8 cellular contexts compared by ENCODE assay signal in the genomic region with DNA sequence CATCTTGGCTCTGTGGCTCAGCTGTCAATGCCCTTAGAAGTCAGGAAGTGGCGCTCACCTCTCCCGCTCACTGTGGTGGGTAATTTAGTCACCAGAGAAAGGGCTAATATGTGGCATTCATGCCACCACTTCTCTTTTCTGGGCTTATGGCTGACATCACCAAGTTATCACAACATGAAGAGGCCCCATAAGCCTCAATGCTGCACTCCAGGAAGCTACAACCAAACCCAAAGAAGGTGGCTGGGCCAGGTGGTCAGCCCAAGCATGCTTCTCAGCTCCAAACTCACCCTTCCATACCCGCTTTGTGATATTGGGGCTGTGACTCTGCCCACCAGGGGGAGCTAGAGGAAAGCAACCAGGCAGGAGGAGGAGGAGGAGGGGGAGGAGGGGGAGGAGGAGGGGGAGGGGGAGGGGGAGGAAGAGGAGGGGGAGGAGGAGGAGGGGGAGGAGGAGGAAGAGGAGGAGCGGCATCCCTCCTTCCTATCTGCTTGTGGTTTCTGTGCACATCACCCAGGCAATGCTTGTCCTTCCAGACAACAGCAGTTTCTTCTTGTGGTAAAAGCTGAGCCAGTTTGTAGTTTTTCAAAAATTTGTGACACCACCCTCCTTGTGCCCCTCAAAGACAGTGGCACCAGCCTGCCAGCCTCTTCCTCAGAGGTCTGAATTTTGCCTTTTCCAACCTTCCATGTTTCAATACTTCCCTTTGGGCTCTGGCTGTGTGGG. TPM values are rescaled to one million over a fixed set of nuclear protein-coding genes. Genes with fewer than 3 reads are reported as not detected.
DNase-seq lines count a peak whose midpoint lies in the region; ATAC-seq, FAIRE-seq and TF ChIP-seq lines count a peak whose summit lies in the region.

No MANE protein-coding gene starts in this region.

- peaks cover 15% of the 10 kb centered on the region for H3K27me3 Mint-ChIP-seq in astrocyte (ENCODE audit: low read depth, unreplicated experiment)

- no peaks in the 10 kb centered on the region for H4K20me1 ChIP-seq in astrocyte (ENCODE audit: insufficient read depth, low read length)

- no peak overlapping the region for H3K4me3 ChIP-seq in astrocyte (ENCODE audit: insufficient read depth, low read depth, low read length)
- no peak overlapping the region for H3K4me3 ChIP-seq in iPS-20b (ENCODE audit: low read length)

- peak; percentile 68 for ATAC-seq in GM18909 (IDR thresholded peaks at IDR 0.05; ENCODE audit: poor library complexity, unreplicated experiment)
- ATAC-seq in GM19324 (IDR thresholded peaks at IDR 0.05; ENCODE audit: low FRiP score, unreplicated experiment) = no peak

- peak; percentile 24 for TF ChIP-seq CTCF in astrocyte (IDR thresholded peaks at IDR 0.05; ENCODE audit: insufficient read depth, low read depth, low read length)

- peaks cover 3% of the 10 kb centered on the region for H3K4me1 Mint-ChIP-seq in astrocyte (ENCODE audit: low read depth, unreplicated experiment)

- H3K79me2 ChIP-seq in astrocyte (ENCODE audit: insufficient read depth, low read length) = no peaks in the 10 kb centered on the region

- H3K4me3 Mint-ChIP-seq in astrocyte (ENCODE audit: unreplicated experiment) = no peak overlapping the region

- peak overlapping the region; percentile 16 for H3K27ac ChIP-seq in KOPT-K1 (ENCODE audit: low read depth, low read length, poor library complexity, severe bottlenecking)
- no peak overlapping the region for H3K27ac ChIP-seq in astrocyte (ENCODE audit: low read depth, low read length)
- H3K27ac ChIP-seq in iPS-20b (ENCODE audit: low read length) = no peak overlapping the region

- H2AFZ ChIP-seq in astrocyte (ENCODE audit: low read depth, low read length) = no peak overlapping the region

- H3K9me3 ChIP-seq in KOPT-K1 (ENCODE audit: insufficient read depth, low read length, poor library complexity, severe bottlenecking) (no peaks in the 10 kb centered on the region), astrocyte (ENCODE audit: insufficient read depth, low read depth, low read length) (no peaks in the 10 kb centered on the region), iPS-20b (ENCODE audit: insufficient read depth, low read depth, low read length) (0 out of 2 replicates have a peak, but pooled peaks cover 9% of the 10 kb centered on the region)

- H3K36me3 ChIP-seq in KOPT-K1 (ENCODE audit: insufficient read depth, low read length) (no peaks in the 10 kb centered on the region), astrocyte (ENCODE audit: insufficient read depth, low read length) (no peaks in the 10 kb centered on the region), iPS-20b (ENCODE audit: insufficient read depth, low read depth, low read length) (no peaks in the 10 kb centered on the region)

- H3K36me3 Mint-ChIP-seq in astrocyte (ENCODE audit: low read depth, unreplicated experiment) = no peaks in the 10 kb centered on the region

- no peak overlapping the region for H3K9ac ChIP-seq in astrocyte (ENCODE audit: low read length)
- peak overlapping the region; percentile 28; the same call in 1 of the 2 replicates for H3K9ac ChIP-seq in iPS-20b (ENCODE audit: low read depth, low read length)

- DNase-seq in AG20443 (ENCODE audit: low spot score) (peak; percentile 70), T-helper 9 cell (peak; percentile 67), astrocyte (ENCODE audit: low read depth) (peak; percentile 6)
- peak; percentile 65 for DNase-seq in stimulated activated CD4-positive, alpha-beta T cell treated with anti-CD3 and anti-CD28 coated beads, Interleukin-1b, Interleukin-23, amount 100 ng/mL, for 48 hours

- H3K27ac Mint-ChIP-seq in astrocyte (ENCODE audit: unreplicated experiment) = no peak overlapping the region

- peaks cover 7% of the 10 kb centered on the region for H3K27me3 ChIP-seq in astrocyte (ENCODE audit: insufficient read depth, low read length)
- no peaks in the 10 kb centered on the region for H3K27me3 ChIP-seq in iPS-20b (ENCODE audit: insufficient read depth, low read length)

- no peaks in the 10 kb centered on the region for H3K4me1 ChIP-seq in astrocyte (ENCODE audit: insufficient read depth, low read length)
- H3K4me1 ChIP-seq in iPS-20b (ENCODE audit: insufficient read depth, low read length) = 0 out of 2 replicates have a peak, but pooled peaks cover 3% of the 10 kb centered on the region

- FAIRE-seq in astrocyte (lab: Jason Lieb, UNC) = no peak

- no peak overlapping the region for H3K4me2 ChIP-seq in astrocyte (ENCODE audit: low read length)

- H3K9me3 Mint-ChIP-seq in astrocyte (ENCODE audit: unreplicated experiment) = peaks cover 6% of the 10 kb centered on the region

RNA-seq across cellular contexts. Expression of gene CYP26A1, which starts 42.1 kb away (rescaled TPM):
- 0.18 and 0.53 TPM in 2 replicates for total RNA-seq in astrocyte

RNA-seq across cellular contexts. Expression of gene CYP26C1, which starts 55.2 kb away (rescaled TPM):
- total RNA-seq in astrocyte = not detected in 2 replicates

Comparison
In these comparisons a context has a peak if more than half of its experiments do, and no peak if none do; other contexts are left out.
1. DNase-seq: peak in every context shown above with its lines; median percentile 70 in AG20443; 67 in T-helper 9 cell; 65 in stimulated activated CD4-positive, alpha-beta T cell treated with anti-CD3 and anti-CD28 coated beads, Interleukin-1b, Interleukin-23, amount 100 ng/mL, for 48 hours; 6 in astrocyte.